Comparison of ENCODE assay signal across 1 cellular context in the genomic region with DNA sequence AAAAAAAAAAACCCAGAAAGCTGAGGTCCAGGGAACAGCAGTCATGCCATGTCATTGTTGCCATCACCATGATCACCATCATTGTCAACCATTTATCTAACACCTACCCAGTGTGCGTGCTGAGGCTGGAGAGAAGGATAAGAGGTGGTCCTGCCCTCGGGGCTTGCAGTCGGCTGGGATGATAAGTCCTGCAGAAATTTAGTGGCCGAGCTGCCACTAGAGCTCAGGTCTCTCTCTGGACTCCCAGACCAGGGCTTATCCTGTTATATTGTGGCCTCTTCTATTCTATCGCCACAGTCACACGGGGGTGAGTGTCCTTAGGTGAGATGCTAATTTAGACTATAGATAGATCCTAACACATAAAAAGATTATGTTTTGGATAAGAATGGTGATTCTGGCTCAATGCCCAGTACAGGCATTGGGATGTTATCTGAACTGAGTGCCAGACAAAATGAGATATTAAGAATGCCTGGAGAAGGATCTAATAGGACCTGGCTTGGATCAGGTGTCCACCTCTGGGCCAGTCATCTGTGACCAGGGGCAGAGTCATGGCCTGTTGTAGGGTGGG.
TF ChIP-seq lines count a peak whose summit lies in the region.

No MANE protein-coding gene starts in this region.

TF ChIP-seq in K562, 482 proteins besides CTCF, POLR2A, EP300 and RAD21 (continued from another document):
- TF ChIP-seq HOMEZ (CRISPR knock-in tag; IDR thresholded peaks at IDR 0.05) (no peak), ILF3 (IDR thresholded peaks at IDR 0.05; ENCODE audit: borderline replicate concordance) (0 out of 2 replicates have a peak, but pooled peaks have one; percentile 29), JUND (IDR thresholded peaks at IDR 0.05; ENCODE audit: borderline replicate concordance, low read depth, low read length) (peak; percentile 45; the same call in 1 of the 2 replicates), JUND (tag; IDR thresholded peaks at IDR 0.05; ENCODE audit: borderline replicate concordance, low read depth, low read length) (no peak), ZBTB7A (IDR thresholded peaks at IDR 0.05; ENCODE audit: borderline replicate concordance, control insufficient read depth, low read depth, low read length) (peak; percentile 54; the same call in 1 of the 2 replicates), TCF3 (CRISPR knock-in tag; IDR thresholded peaks at IDR 0.05) (peak; percentile 92), FOXK1 (CRISPR knock-in tag; IDR thresholded peaks at IDR 0.05; ENCODE audit: borderline replicate concordance) (no peak), SMAD1 (IDR thresholded peaks at IDR 0.05; ENCODE audit: low read depth, low read length, partially characterized antibody) (peak; percentile 28), MAFG (tag; conservative IDR thresholded peaks at IDR 0.05) (peak; percentile 90), EHMT2 (IDR thresholded peaks at IDR 0.05) (0 out of 2 replicates have a peak, but pooled peaks have one; percentile 10), FOXM1 (IDR thresholded peaks at IDR 0.05; ENCODE audit: low read depth) (peak; percentile 76), FOXM1 (CRISPR knock-in tag; IDR thresholded peaks at IDR 0.05; ENCODE audit: low read depth) (no peak), TAF7 (tag; IDR thresholded peaks at IDR 0.05) (no peak), HDAC8 (tag; IDR thresholded peaks at IDR 0.05) (no peak), ZNF609 (CRISPR knock-in tag; IDR thresholded peaks at IDR 0.05; ENCODE audit: borderline replicate concordance) (peak; percentile 44; the same call in 1 of the 2 replicates), NCOA1 (IDR thresholded peaks at IDR 0.05; ENCODE audit: low read depth) (peak; percentile 57; the same call in 1 of the 2 replicates), XRCC3 (IDR thresholded peaks at IDR 0.05) (no peak), TAL1 (IDR thresholded peaks at IDR 0.05) (peak; percentile 94)
